ENCODE assay signal across 18 cellular contexts in genomic region chr3:177754508-177754921, GRCh38.
DNase-seq lines count a peak whose midpoint lies in the region; FAIRE-seq and TF ChIP-seq lines count a peak whose summit lies in the region.
"Had no signal": no experiment of that assay in that cellular context is flagged by ENCODE, and none has a peak within 500 bp of the region (broad histone marks: within the 10 kb centered on the region; RNA-seq: fewer than 3 reads in every experiment).

No MANE protein-coding gene starts in this region.

- H3K4me3 ChIP-seq in coronary artery (no peak overlapping the region), skeletal muscle tissue (ENCODE audit: low read length in 3 of 3) (no peak overlapping the region), BE2C (ENCODE audit: low read depth, low read length) (no peak overlapping the region), SK-N-SH (ENCODE audit: low read depth in 2 of 2, low read length in 1 of 2) (no peak overlapping the region), transverse colon (no peak overlapping the region), kidney (ENCODE audit: low read length in 2 of 2) (no peak overlapping the region)
- H3K4me3 ChIP-seq: skin epidermis had no signal

- H3K4me1 ChIP-seq in skeletal muscle tissue (ENCODE audit: control insufficient read depth in 3 of 3, insufficient read depth in 3 of 3, low read length in 3 of 3) (peaks cover 9 to 20% (median 10%) of the 10 kb centered on the region in 3 donors), BE2C (peaks cover 26% of the 10 kb centered on the region), SK-N-SH (ENCODE audit: control insufficient read depth in 1 of 2, insufficient read depth in 2 of 2, low read depth in 1 of 2, low read length in 1 of 2) (peaks cover 0 to 36% of the 10 kb centered on the region in 2 experiments; a peak in 3 of 4 replicates), transverse colon (peaks cover 0 to 7% (median 0%) of the 10 kb centered on the region in 4 donors), kidney (ENCODE audit: control insufficient read depth in 1 of 2, insufficient read depth in 1 of 2, low read depth in 1 of 2, low read length in 2 of 2) (peaks cover 0 to 5% of the 10 kb centered on the region in 2 donors)

- H3K9me2 ChIP-seq in SK-N-SH = no peaks in the 10 kb centered on the region

- TF ChIP-seq RAD21 in SK-N-SH (IDR thresholded peaks at IDR 0.05; ENCODE audit: low read length) = no peak

- H3K4me2 ChIP-seq in SK-N-SH = no peak overlapping the region

- H3K27ac ChIP-seq in coronary artery (peak overlapping the region; percentile 58 to 77), skeletal muscle tissue (ENCODE audit: low read depth, low read length) (peak overlapping the region; percentile 21), SK-N-SH (ENCODE audit: low read depth in 2 of 2, low read length in 1 of 2) (peak overlapping the region in 1 of 2 experiments; percentile 93; a peak in 2 of 4 replicates), transverse colon (no peak overlapping the region), kidney (ENCODE audit: low read depth in 2 of 2, low read length in 2 of 2) (no peak overlapping the region)
- H3K27ac ChIP-seq: skin epidermis had no signal

- peaks cover 4% of the 10 kb centered on the region for H3F3A ChIP-seq in SK-N-SH (replicated peaks; ENCODE audit: insufficient read depth)

- DNase-seq in M059J (ENCODE audit: low read depth) (peak; percentile 90), coronary artery (ENCODE audit: low spot score) (no peak), kidney tubule cell (ENCODE audit: low spot score) (peak; percentile 54), BE2C (no peak), SK-N-SH (no peak), transverse colon (no peak), kidney (no peak)
- DNase-seq: activated CD4-positive, alpha-beta T cell treated with anti-CD3 and anti-CD28 coated beads, Interleukin-2, amount 50 U/mL, for 1 hour; activated naive CD4-positive, alpha-beta T cell; Caco-2; erythroblast; NCI-H2081 treated with DMSO at 0.1 percent for 48 hours; NCI-H526 treated with DMSO at 0.1 percent for 48 hours; nucleus accumbens had no signal

- no peaks in the 10 kb centered on the region for H3K79me2 ChIP-seq in SK-N-SH (ENCODE audit: insufficient read depth)

- H4K20me1 ChIP-seq in SK-N-SH (ENCODE audit: insufficient read depth) = no peaks in the 10 kb centered on the region

- TF ChIP-seq EP300 in SK-N-SH (IDR thresholded peaks at IDR 0.05; ENCODE audit: borderline replicate concordance in 1 of 2, low read depth in 1 of 2, low read length in 1 of 2) = no peak
- no peak for TF ChIP-seq EP300 in transverse colon (IDR thresholded peaks at IDR 0.05; ENCODE audit: low read depth)

- WGBS in SK-N-SH (ENCODE audit: low lambda C conversion rate) = 94% methylated on average over 4 of the region's 4 CpGs
- 89% methylated on average over 4 of the region's 4 CpGs; no CpG with 5 or more reads in 1 of the 2 donors for WGBS in transverse colon (ENCODE audit: low coverage in 1 of 2), 2 donors

- no peak for TF ChIP-seq CTCF in coronary artery (IDR thresholded peaks at IDR 0.05)
- TF ChIP-seq CTCF in BE2C (IDR thresholded peaks at IDR 0.05; ENCODE audit: low read depth, low read length) = no peak
- no peak for TF ChIP-seq CTCF in SK-N-SH (IDR thresholded peaks at IDR 0.05)
- TF ChIP-seq CTCF in transverse colon (IDR thresholded peaks at IDR 0.05) = no peak
- no peak for TF ChIP-seq CTCF in kidney (IDR thresholded peaks at IDR 0.05; ENCODE audit: borderline replicate concordance, extremely low read depth, insufficient read depth)

- no peaks in the 10 kb centered on the region for H3K36me3 ChIP-seq in skeletal muscle tissue (ENCODE audit: control insufficient read depth in 3 of 3, insufficient read depth in 3 of 3, low read length in 3 of 3)
- H3K36me3 ChIP-seq in BE2C = no peaks in the 10 kb centered on the region
- no peaks in the 10 kb centered on the region for H3K36me3 ChIP-seq in SK-N-SH (replicated peaks in 1 of 2; ENCODE audit: control insufficient read depth in 1 of 2, insufficient read depth in 2 of 2, low read length in 1 of 2)
- H3K36me3 ChIP-seq in transverse colon = no peaks in the 10 kb centered on the region
- no peaks in the 10 kb centered on the region for H3K36me3 ChIP-seq in kidney (ENCODE audit: control insufficient read depth in 1 of 2, insufficient read depth in 2 of 2, low read length in 2 of 2)

- no peaks in the 10 kb centered on the region for H3K9me3 ChIP-seq in skeletal muscle tissue (ENCODE audit: control insufficient read depth in 3 of 3, low read length in 3 of 3)
- H3K9me3 ChIP-seq in BE2C = peaks cover 3% of the 10 kb centered on the region
- H3K9me3 ChIP-seq in SK-N-SH = no peaks in the 10 kb centered on the region
- no peaks in the 10 kb centered on the region for H3K9me3 ChIP-seq in transverse colon
- no peaks in the 10 kb centered on the region for H3K9me3 ChIP-seq in kidney (ENCODE audit: control insufficient read depth in 1 of 2, low read length in 2 of 2)
- H3K9me3 ChIP-seq: Caco-2 had no signal

- no peak overlapping the region for H2AFZ ChIP-seq in SK-N-SH (ENCODE audit: low read depth)

- TF ChIP-seq POLR2A in transverse colon (IDR thresholded peaks at IDR 0.05) = no peak

- CTCF ChIA-PET in SK-N-SH (lab: Yijun Ruan, JAX) = interaction anchor here (1.1 kb wide), 2 partner anchors 12 to 24 kb away, joined by 3 to 4 read pairs; no protein-coding TSS in a partner anchor

- in situ Hi-C loops in transverse colon (cut with MboI; ENCODE audit: low pct_ligation_motif_present in 1 of 4, low pct_unique_long_range_greater_than_20kb in 1 of 4, low sequenced_read_pairs in 3 of 4) = no loop called here

- H3K9ac ChIP-seq in skeletal muscle tissue (ENCODE audit: low read depth in 1 of 3, low read length in 3 of 3) (no peak overlapping the region), SK-N-SH (no peak overlapping the region), kidney (ENCODE audit: low read length in 2 of 2) (no peak overlapping the region)

- POLR2A ChIA-PET in SK-N-SH (lab: Yijun Ruan, JAX) = no interaction called here

- no peaks in the 10 kb centered on the region for H3K27me3 ChIP-seq in skeletal muscle tissue (ENCODE audit: control insufficient read depth in 3 of 3, insufficient read depth in 3 of 3, low read length in 3 of 3)
- H3K27me3 ChIP-seq in BE2C = no peaks in the 10 kb centered on the region
- H3K27me3 ChIP-seq in SK-N-SH (ENCODE audit: insufficient read depth) = no peaks in the 10 kb centered on the region
- no peaks in the 10 kb centered on the region for H3K27me3 ChIP-seq in transverse colon

- no peak for FAIRE-seq in kidney (lab: Jason Lieb, UNC)
- FAIRE-seq: islet of Langerhans, TTC549 had no signal

- intact Hi-C loops in transverse colon (cut with DNase I; ENCODE audit: low total_unique reads) = no loop called here
- intact Hi-C loops in kidney (cut with DNase I) = no loop called here

TF ChIP-seq in SK-N-SH, 30 proteins besides CTCF, POLR2A, EP300 and RAD21:
- no peak for TF ChIP-seq MXI1 (IDR thresholded peaks at IDR 0.05; ENCODE audit: low read depth, low read length)
- TF ChIP-seq, protein P1, sequence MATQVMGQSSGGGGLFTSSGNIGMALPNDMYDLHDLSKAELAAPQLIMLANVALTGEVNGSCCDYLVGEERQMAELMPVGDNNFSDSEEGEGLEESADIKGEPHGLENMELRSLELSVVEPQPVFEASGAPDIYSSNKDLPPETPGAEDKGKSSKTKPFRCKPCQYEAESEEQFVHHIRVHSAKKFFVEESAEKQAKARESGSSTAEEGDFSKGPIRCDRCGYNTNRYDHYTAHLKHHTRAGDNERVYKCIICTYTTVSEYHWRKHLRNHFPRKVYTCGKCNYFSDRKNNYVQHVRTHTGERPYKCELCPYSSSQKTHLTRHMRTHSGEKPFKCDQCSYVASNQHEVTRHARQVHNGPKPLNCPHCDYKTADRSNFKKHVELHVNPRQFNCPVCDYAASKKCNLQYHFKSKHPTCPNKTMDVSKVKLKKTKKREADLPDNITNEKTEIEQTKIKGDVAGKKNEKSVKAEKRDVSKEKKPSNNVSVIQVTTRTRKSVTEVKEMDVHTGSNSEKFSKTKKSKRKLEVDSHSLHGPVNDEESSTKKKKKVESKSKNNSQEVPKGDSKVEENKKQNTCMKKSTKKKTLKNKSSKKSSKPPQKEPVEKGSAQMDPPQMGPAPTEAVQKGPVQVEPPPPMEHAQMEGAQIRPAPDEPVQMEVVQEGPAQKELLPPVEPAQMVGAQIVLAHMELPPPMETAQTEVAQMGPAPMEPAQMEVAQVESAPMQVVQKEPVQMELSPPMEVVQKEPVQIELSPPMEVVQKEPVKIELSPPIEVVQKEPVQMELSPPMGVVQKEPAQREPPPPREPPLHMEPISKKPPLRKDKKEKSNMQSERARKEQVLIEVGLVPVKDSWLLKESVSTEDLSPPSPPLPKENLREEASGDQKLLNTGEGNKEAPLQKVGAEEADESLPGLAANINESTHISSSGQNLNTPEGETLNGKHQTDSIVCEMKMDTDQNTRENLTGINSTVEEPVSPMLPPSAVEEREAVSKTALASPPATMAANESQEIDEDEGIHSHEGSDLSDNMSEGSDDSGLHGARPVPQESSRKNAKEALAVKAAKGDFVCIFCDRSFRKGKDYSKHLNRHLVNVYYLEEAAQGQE (IDR thresholded peaks at IDR 0.05; ENCODE audit: low read depth, low read length) = no peak

Comparison
In these comparisons a context has a peak if more than half of its experiments do, and no peak if none do; other contexts are left out.
1. DNase-seq: peak in M059J (single experiment) and kidney tubule cell (single experiment); none in coronary artery (single experiment), BE2C (single experiment), SK-N-SH (single experiment), transverse colon (single experiment) and kidney (single experiment).
2. H3K27ac ChIP-seq: peak in coronary artery (2 of 2) and skeletal muscle tissue (single experiment); none in transverse colon (0 of 4) and kidney (0 of 2).